10 cellular contexts compared by ENCODE assay signal in the genomic region with DNA sequence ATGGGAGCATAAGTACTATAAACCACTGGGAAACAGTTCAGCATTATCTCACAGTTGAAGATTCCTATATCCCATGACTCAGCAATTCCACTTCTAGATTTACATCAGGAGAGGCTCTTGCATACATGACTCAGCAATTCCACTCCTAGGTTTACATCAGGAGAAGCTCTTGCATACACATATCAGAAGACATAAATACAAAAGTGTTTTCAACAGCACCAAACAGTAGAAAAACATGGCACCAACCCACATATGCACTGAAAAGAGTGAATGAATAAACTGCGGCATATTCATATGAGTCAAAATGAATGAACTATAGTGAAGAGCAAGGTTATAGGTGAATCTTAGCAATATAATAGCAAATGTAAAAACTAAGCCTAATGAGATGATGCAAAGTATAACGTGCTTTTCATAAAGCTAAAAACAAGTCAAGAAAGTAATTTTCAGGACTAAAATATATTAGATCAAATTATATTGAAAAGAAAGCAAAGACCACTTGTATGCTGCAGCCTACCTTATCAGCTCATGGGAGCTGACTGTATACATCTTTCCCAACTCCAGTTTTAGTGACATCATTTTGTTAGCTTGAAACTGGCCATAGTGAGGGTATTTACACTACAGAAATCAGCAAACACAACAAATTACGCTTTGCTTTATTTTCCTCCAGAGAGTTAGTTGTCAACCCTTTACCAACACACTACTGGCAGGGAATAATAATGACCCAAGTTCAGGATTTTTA.
DNase-seq lines count a peak whose midpoint lies in the region; ATAC-seq and TF ChIP-seq lines count a peak whose summit lies in the region.
"Had no signal": no experiment of that assay in that cellular context is flagged by ENCODE, and none has a peak within 500 bp of the region (broad histone marks: within the 10 kb centered on the region; RNA-seq: fewer than 3 reads in every experiment).

No MANE protein-coding gene starts in this region.

- H3K4me3 ChIP-seq in fibroblast of mammary gland (ENCODE audit: control insufficient read depth, low read depth, low read length), result no peak overlapping the region

- peak; percentile 47 for DNase-seq in AG08395 (ENCODE audit: low spot score)
- DNase-seq in H4 (ENCODE audit: low spot score), result peak; percentile 94
- DNase-seq in RPMI7951 (ENCODE audit: low read depth), result peak; percentile 71
- DNase-seq in fibroblast of mammary gland (ENCODE audit: low read depth), result peak; percentile 85
- DNase-seq in stimulated activated CD4-positive, alpha-beta T cell treated with anti-CD3 and anti-CD28 coated beads, Interleukin-2, amount 100 ng/mL, for 24 hours, result no peak
- DNase-seq in middle frontal gyrus (ENCODE audit: extremely low spot score, low spot score), result no peak
- DNase-seq: activated CD4-positive, alpha-beta T cell treated with anti-CD3 and anti-CD28 coated beads, Interleukin-2, amount 50 U/mL, for 1 hour; NCI-H187 treated with DMSO at 0.1 percent for 48 hours had no signal

- ATAC-seq in GM18907 (IDR thresholded peaks at IDR 0.05; ENCODE audit: unreplicated experiment), result no peak
- ATAC-seq in GM19467 (IDR thresholded peaks at IDR 0.05; ENCODE audit: unreplicated experiment), result no peak

- TF ChIP-seq CTCF in fibroblast of mammary gland (conservative IDR thresholded peaks at IDR 0.05; ENCODE audit: control insufficient read depth, insufficient read depth, low read depth, low read length), result no peak

Comparison
In these comparisons a context has a peak if more than half of its experiments do, and no peak if none do; other contexts are left out.
1. DNase-seq: peak in AG08395 (single experiment), H4 (single experiment), RPMI7951 (single experiment) and fibroblast of mammary gland (single experiment); none in stimulated activated CD4-positive, alpha-beta T cell treated with anti-CD3 and anti-CD28 coated beads, Interleukin-2, amount 100 ng/mL, for 24 hours (0 of 2) and middle frontal gyrus (single experiment).